In genomic region chr1:160416369-160416768, GRCh38 we compare ENCODE assay signal across 9 cellular contexts. TPM values are rescaled to one million over a fixed set of nuclear protein-coding genes. Genes with fewer than 3 reads are reported as not detected.
DNase-seq lines count a peak whose midpoint lies in the region; ATAC-seq and TF ChIP-seq lines count a peak whose summit lies in the region.
"Had no signal": no experiment of that assay in that cellular context is flagged by ENCODE, and none has a peak within 500 bp of the region (broad histone marks: within the 10 kb centered on the region; RNA-seq: fewer than 3 reads in every experiment).

No MANE protein-coding gene starts in this region.

- ATAC-seq in HG03159 (IDR thresholded peaks at IDR 0.05; ENCODE audit: unreplicated experiment): no peak
- ATAC-seq in HG03469 (IDR thresholded peaks at IDR 0.05; ENCODE audit: unreplicated experiment): no peak

- peaks cover 13% of the 10 kb centered on the region for H3K36me3 Mint-ChIP-seq in osteocyte (ENCODE audit: unreplicated experiment)

- no peak overlapping the region for H3K27ac Mint-ChIP-seq in osteocyte (ENCODE audit: unreplicated experiment)

- peak; percentile 54 for TF ChIP-seq CTCF in osteocyte (IDR thresholded peaks at IDR 0.05)

- H3K27me3 Mint-ChIP-seq in osteocyte (ENCODE audit: unreplicated experiment): no peaks in the 10 kb centered on the region

- H3K4me1 Mint-ChIP-seq in osteocyte (ENCODE audit: unreplicated experiment): peaks cover 1% of the 10 kb centered on the region

- in situ Hi-C loops in T47D (cut with HindIII; ENCODE audit: low pct_unique_long_range_greater_than_20kb, low sequenced_read_pairs): no loop called here

- peak; percentile 3 for DNase-seq in NCI-H510A treated with DMSO at 0.1 percent for 48 hours (lab: John Stamatoyannopoulos, UW)
- DNase-seq in NCI-H510A (lab: John Stamatoyannopoulos, UW): no peak
- peak; percentile 48 for DNase-seq in M059J (ENCODE audit: low read depth)
- DNase-seq in T47D (ENCODE audit: low read depth in 1 of 2, low spot score in 1 of 2): peak; percentile 70 to 74
- no peak for DNase-seq in osteocyte (ENCODE audit: extremely low spot score, unreplicated experiment)
- no peak for DNase-seq in middle frontal gyrus (ENCODE audit: extremely low spot score, low spot score)

- no peak overlapping the region for H3K4me3 Mint-ChIP-seq in osteocyte (ENCODE audit: unreplicated experiment)

- H3K9me3 Mint-ChIP-seq in osteocyte (ENCODE audit: unreplicated experiment): no peaks in the 10 kb centered on the region

RNA-seq across cellular contexts. Expression of gene VANGL2, which starts 16.0 kb away (rescaled TPM):
- 0.27 and 0.34 TPM in 2 replicates for total RNA-seq in M059J (2014; rRNA removed; shearing (Covaris generic))
- 16.4 and 17.7 TPM in 2 replicates for total RNA-seq in osteocyte
- total RNA-seq: T-helper 2 cell treated with Interferon-gamma antibody and Interleukin-4, amounts not matched to agents 100 ng/mL and 5 ng/mL, for 36 hours had no signal

RNA-seq across cellular contexts. Expression of gene NHLH1, which starts 49.5 kb away (rescaled TPM):
- not detected in 2 replicates for total RNA-seq in M059J (2014; rRNA removed; shearing (Covaris generic))
- total RNA-seq in osteocyte: 0.16 and 0.31 TPM in 2 replicates

Comparison
In these comparisons a context has a peak if more than half of its experiments do, and no peak if none do; other contexts are left out.
1. DNase-seq: peak in NCI-H510A treated with DMSO at 0.1 percent for 48 hours (single experiment), M059J (single experiment) and T47D (2 of 2); none in NCI-H510A (single experiment), osteocyte (single experiment) and middle frontal gyrus (single experiment).
2. RNA of gene VANGL2, which starts 16.0 kb away (total RNA-seq): 16.4 to 17.7 TPM in osteocyte; 0.27 to 0.34 TPM in M059J; every median in the first group is over 10 times any median in the second.